ENCODE assay signal across 18 cellular contexts in the genomic region with DNA sequence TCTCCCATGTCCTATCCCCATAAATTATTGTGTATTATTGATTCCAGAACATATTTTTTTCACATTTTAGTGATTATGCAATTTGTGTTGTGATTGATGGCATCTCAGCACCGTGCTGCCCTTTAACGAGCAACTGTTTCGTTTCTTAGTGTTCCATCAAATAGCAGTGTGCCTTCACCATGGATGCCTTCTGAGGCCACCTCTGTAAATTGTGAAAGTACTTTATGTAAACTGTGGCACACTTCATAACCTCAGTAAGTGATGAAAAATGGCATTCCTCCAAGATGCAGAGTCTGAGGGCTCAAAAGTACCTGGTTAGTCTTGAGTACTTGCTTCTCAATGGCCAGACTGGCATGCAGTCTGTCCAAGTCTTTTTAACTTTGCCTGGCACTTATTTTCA. TPM values are rescaled to one million over a fixed set of nuclear protein-coding genes. Genes with fewer than 3 reads are reported as not detected.
DNase-seq lines count a peak whose midpoint lies in the region; ATAC-seq, FAIRE-seq and TF ChIP-seq lines count a peak whose summit lies in the region.
"Had no signal": no experiment of that assay in that cellular context is flagged by ENCODE, and none has a peak within 500 bp of the region (broad histone marks: within the 10 kb centered on the region; RNA-seq: fewer than 3 reads in every experiment).

No MANE protein-coding gene starts in this region.

- POLR2A ChIA-PET in CD4-positive, alpha-beta T cell (lab: Charles Lee): interaction anchor here (2.3 kb wide), 1 partner anchor 14 kb away, joined by 10 read pairs; no protein-coding TSS in a partner anchor
- POLR2A ChIA-PET in activated CD8-positive, alpha-beta T cell treated with anti-CD3 and anti-CD28 coated beads, Interleukin-2, amount 10 ng/mL, durations not matched to agents 7 days and 5 days (lab: Charles Lee): interaction anchor here (0.6 to 1.1 kb wide), 2 partner anchors 9 to 178 kb away, joined by 3 to 4 read pairs; no protein-coding TSS in a partner anchor
- POLR2A ChIA-PET in PC-3 (lab: Charles Lee; ENCODE audit: unreplicated experiment): no interaction called here

- peak overlapping the region; percentile 54 for H3K4me3 Mint-ChIP-seq in CD4-positive, alpha-beta T cell
- H3K4me3 Mint-ChIP-seq in activated CD8-positive, alpha-beta T cell treated with anti-CD3 and anti-CD28 coated beads, Interleukin-2, amount 10 ng/mL, durations not matched to agents 7 days and 5 days: peak overlapping the region; percentile 42
- H3K4me3 Mint-ChIP-seq in naive B cell: peak overlapping the region; percentile 29 to 82 (median 56)
- H3K4me3 Mint-ChIP-seq: WTC11 had no signal

- no peak overlapping the region for H3K4me2 ChIP-seq in PC-3 (ENCODE audit: low read length)

- H3K79me2 ChIP-seq in PC-3 (ENCODE audit: low read length): peaks cover 76% of the 10 kb centered on the region

- BruUV-seq in PC-3 (replicated peaks; lab: Mats Ljungman, UMichigan): no TSS peak

- FAIRE-seq in GM12891 (lab: Jason Lieb, UNC): peak; percentile 72
- FAIRE-seq: RCC 7860 had no signal

- H3K9ac ChIP-seq in PC-3 (ENCODE audit: low read length): no peak overlapping the region

- H3K9me3 ChIP-seq in CD4-positive, alpha-beta T cell (ENCODE audit: control insufficient read depth, low read length): no peaks in the 10 kb centered on the region
- no peaks in the 10 kb centered on the region for H3K9me3 ChIP-seq in PC-3 (ENCODE audit: low read length)
- no peaks in the 10 kb centered on the region for H3K9me3 ChIP-seq in SJCRH30 (replicated peaks)
- H3K9me3 ChIP-seq in adrenal gland (replicated peaks in 1 of 3): no peaks in the 10 kb centered on the region
- H3K9me3 ChIP-seq: right atrium auricular region, thoracic aorta had no signal

- H4K20me1 ChIP-seq in PC-3 (ENCODE audit: low read length): no peaks in the 10 kb centered on the region

- no peak for ATAC-seq in CD4-positive, alpha-beta T cell (ENCODE audit: poor library complexity)
- ATAC-seq in activated CD8-positive, alpha-beta T cell treated with anti-CD3 and anti-CD28 coated beads, Interleukin-2, amount 10 ng/mL, durations not matched to agents 7 days and 5 days: no peak
- ATAC-seq in naive B cell (ENCODE audit: low read depth in 2 of 2) (no peak), PC-3 (no peak)
- ATAC-seq: WTC11 had no signal

- 62 to 74% (median 66%) methylated on average over 3 of the region's 3 CpGs for WGBS in adrenal gland, 4 donors

- H3K9me2 ChIP-seq in PC-3 (replicated peaks; ENCODE audit: low read length): no peaks in the 10 kb centered on the region

- H3K36me3 ChIP-seq in PC-3 (ENCODE audit: low read depth, low read length) (no peaks in the 10 kb centered on the region), SJCRH30 (no peaks in the 10 kb centered on the region), adrenal gland (replicated peaks in 1 of 2) (no peaks in the 10 kb centered on the region)
- H3K36me3 ChIP-seq: right atrium auricular region, thoracic aorta had no signal

- no peaks in the 10 kb centered on the region for H3K9me3 Mint-ChIP-seq in CD4-positive, alpha-beta T cell
- peaks cover under 1% of the 10 kb centered on the region for H3K9me3 Mint-ChIP-seq in activated CD8-positive, alpha-beta T cell treated with anti-CD3 and anti-CD28 coated beads, Interleukin-2, amount 10 ng/mL, durations not matched to agents 7 days and 5 days (ENCODE audit: insufficient read depth)
- peaks cover 0 to 4% (median 0%) of the 10 kb centered on the region in 7 donors for H3K9me3 Mint-ChIP-seq in naive B cell
- H3K9me3 Mint-ChIP-seq: WTC11 had no signal

- H3K4me1 ChIP-seq in PC-3 (ENCODE audit: insufficient read depth, low read length) (peaks cover 11% of the 10 kb centered on the region), SJCRH30 (no peaks in the 10 kb centered on the region), adrenal gland (replicated peaks in 1 of 2) (peaks cover 12 to 72% of the 10 kb centered on the region in 2 donors)

- peaks cover 90% of the 10 kb centered on the region for H3K4me1 Mint-ChIP-seq in CD4-positive, alpha-beta T cell (ENCODE audit: low read depth)
- peaks cover 91% of the 10 kb centered on the region for H3K4me1 Mint-ChIP-seq in activated CD8-positive, alpha-beta T cell treated with anti-CD3 and anti-CD28 coated beads, Interleukin-2, amount 10 ng/mL, durations not matched to agents 7 days and 5 days (ENCODE audit: low read depth)
- H3K4me1 Mint-ChIP-seq in naive B cell: peaks cover 68 to 95% (median 87%) of the 10 kb centered on the region in 3 donors

- H3K27ac Mint-ChIP-seq in CD4-positive, alpha-beta T cell: peak overlapping the region; percentile 86
- H3K27ac Mint-ChIP-seq in activated CD8-positive, alpha-beta T cell treated with anti-CD3 and anti-CD28 coated beads, Interleukin-2, amount 10 ng/mL, durations not matched to agents 7 days and 5 days: peak overlapping the region; percentile 79
- H3K27ac Mint-ChIP-seq in naive B cell: peak overlapping the region in 5 of 6 donors; percentile 30 to 92 (median 83)
- H3K27ac Mint-ChIP-seq: WTC11 had no signal

- H3F3A ChIP-seq in PC-3 (ENCODE audit: low read length, unreplicated experiment): no peaks in the 10 kb centered on the region

- CTCF ChIA-PET in CD4-positive, alpha-beta T cell (lab: Charles Lee): no interaction called here
- CTCF ChIA-PET in activated CD8-positive, alpha-beta T cell treated with anti-CD3 and anti-CD28 coated beads, Interleukin-2, amount 10 ng/mL, durations not matched to agents 7 days and 5 days (lab: Charles Lee): interaction anchor here (0.9 kb wide), 1 partner anchor 9 kb away, joined by 3 read pairs; no protein-coding TSS in a partner anchor
- CTCF ChIA-PET in PC-3 (lab: Charles Lee): no interaction called here

- no peak overlapping the region for H2AFZ ChIP-seq in PC-3 (ENCODE audit: low read length)

- no peaks in the 10 kb centered on the region for H3K27me3 ChIP-seq in CD4-positive, alpha-beta T cell (ENCODE audit: control insufficient read depth, insufficient read depth, low read length)
- H3K27me3 ChIP-seq in PC-3 (ENCODE audit: low read length): no peaks in the 10 kb centered on the region
- no peaks in the 10 kb centered on the region for H3K27me3 ChIP-seq in SJCRH30
- no peaks in the 10 kb centered on the region for H3K27me3 ChIP-seq in adrenal gland
- H3K27me3 ChIP-seq: right atrium auricular region had no signal

- no peaks in the 10 kb centered on the region for H3K27me3 Mint-ChIP-seq in CD4-positive, alpha-beta T cell
- no peaks in the 10 kb centered on the region for H3K27me3 Mint-ChIP-seq in activated CD8-positive, alpha-beta T cell treated with anti-CD3 and anti-CD28 coated beads, Interleukin-2, amount 10 ng/mL, durations not matched to agents 7 days and 5 days (ENCODE audit: low read depth)
- H3K27me3 Mint-ChIP-seq in naive B cell: no peaks in the 10 kb centered on the region

- H3K4me3 ChIP-seq in PC-3 (ENCODE audit: low read length): no peak overlapping the region
- no peak overlapping the region for H3K4me3 ChIP-seq in SJCRH30
- H3K4me3 ChIP-seq in adrenal gland: no peak overlapping the region
- H3K4me3 ChIP-seq: right atrium auricular region, thoracic aorta had no signal

- DNase-seq in CD4-positive, alpha-beta T cell: no peak
- DNase-seq in GM12891 (ENCODE audit: insufficient read length, low spot score): no peak
- no peak for DNase-seq in activated CD8-positive, alpha-beta T cell treated with anti-CD3 and anti-CD28 coated beads, Interleukin-2, amount 10 ng/mL, durations not matched to agents 7 days and 5 days
- DNase-seq in naive B cell: no peak
- DNase-seq in PC-3: no peak
- DNase-seq in SJCRH30: no peak
- DNase-seq in adrenal gland: no peak
- DNase-seq in NCI-H2081 treated with DMSO at 0.1 percent for 48 hours (lab: John Stamatoyannopoulos, UW): no peak
- DNase-seq: activated T-cell treated with anti-CD3 and anti-CD28 coated beads for 4 hours, cortex of kidney, head of caudate nucleus, NCI-H1930, NCI-H748 treated with DMSO at 0.1 percent for 48 hours, nucleus accumbens had no signal

- TF ChIP-seq CTCF in CD4-positive, alpha-beta T cell (IDR thresholded peaks at IDR 0.05): no peak
- TF ChIP-seq CTCF in PC-3 (conservative IDR thresholded peaks at IDR 0.05; ENCODE audit: low read depth, low read length) (no peak), adrenal gland (IDR thresholded peaks at IDR 0.05) (no peak)

- no peak overlapping the region for H3K27ac ChIP-seq in CD4-positive, alpha-beta T cell (ENCODE audit: low read depth, low read length)
- no peak overlapping the region for H3K27ac ChIP-seq in PC-3 (ENCODE audit: low read length)
- H3K27ac ChIP-seq in SJCRH30: no peak overlapping the region
- peak overlapping the region in 1 of 5 donors; percentile 52 for H3K27ac ChIP-seq in adrenal gland
- H3K27ac ChIP-seq: right atrium auricular region, thoracic aorta had no signal

- peaks cover 5% of the 10 kb centered on the region for H3K36me3 Mint-ChIP-seq in CD4-positive, alpha-beta T cell (ENCODE audit: low read depth)
- H3K36me3 Mint-ChIP-seq in activated CD8-positive, alpha-beta T cell treated with anti-CD3 and anti-CD28 coated beads, Interleukin-2, amount 10 ng/mL, durations not matched to agents 7 days and 5 days (ENCODE audit: low read depth): peaks cover 64% of the 10 kb centered on the region
- H3K36me3 Mint-ChIP-seq in naive B cell: peaks cover 0 to 5% of the 10 kb centered on the region in 2 donors
- H3K36me3 Mint-ChIP-seq: WTC11 had no signal

- intact Hi-C loops in CD4-positive, alpha-beta T cell (cut with DNase I, micrococcal nuclease): no loop called here
- intact Hi-C loops in PC-3 (cut with micrococcal nuclease) (no loop called here), adrenal gland (cut with DNase I) (loop anchor here in 1 of 2 donors (10.0 kb wide), 1 partner anchor 190 kb away; no protein-coding TSS in a partner anchor)

- TF ChIP-seq POLR2A in GM12891 (IDR thresholded peaks at IDR 0.05; ENCODE audit: low read depth, low read length): no peak
- no peak for TF ChIP-seq POLR2A in adrenal gland (IDR thresholded peaks at IDR 0.05)

TF ChIP-seq in GM12891, 5 proteins besides CTCF, POLR2A, EP300 and RAD21:
- TF ChIP-seq POLR2AphosphoS5 (IDR thresholded peaks at IDR 0.05; ENCODE audit: low read depth, low read length) (no peak), SPI1 (IDR thresholded peaks at IDR 0.05; ENCODE audit: low read depth, low read length) (no peak), TAF1 (IDR thresholded peaks at IDR 0.05; ENCODE audit: low read depth, low read length) (no peak), PAX5 (IDR thresholded peaks at IDR 0.05; ENCODE audit: insufficient read depth, low read length, severe bottlenecking) (no peak)

RNA-seq across cellular contexts. Expression of a gene that starts 8.2 kb away (rescaled TPM):
- total RNA-seq in CD4-positive, alpha-beta T cell: 10 to 100 TPM; 53.4 to 53.6 TPM
- polyA plus RNA-seq in GM12891 (2012; ENCODE audit: low read depth, missing spikeins): 9.8 TPM
- 10 to 100 TPM; 82.1 to 85.2 TPM for total RNA-seq in activated CD8-positive, alpha-beta T cell treated with anti-CD3 and anti-CD28 coated beads, Interleukin-2, amount 10 ng/mL, durations not matched to agents 7 days and 5 days
- polyA plus RNA-seq in naive B cell (ENCODE audit: low read depth in 6 of 6) (10 to 100 TPM; 39.8 to 63.6 (median 58.6) TPM), adrenal gland (10 to 100 TPM in 1 of 3 donors, 1 to 10 TPM in 2; 6.2 to 17.8 (median 7.6) TPM)
- total RNA-seq in PC-3 (2014; rRNA removed) (53.5 and 56.7 TPM in 2 replicates), adrenal gland (10 to 100 TPM; 26.2 to 95.1 (median 38.3) TPM)
- total RNA-seq in SJCRH30 (2014; rRNA removed; shearing (Covaris generic)): 31.8 and 37.0 TPM in 2 replicates
